ENCODE assay signal across 23 cellular contexts in genomic region chr22:32520612-32521011, GRCh38. TPM values are rescaled to one million over a fixed set of nuclear protein-coding genes. Genes with fewer than 3 reads are reported as not detected.
"Had no signal": no experiment of that assay in that cellular context is flagged by ENCODE, and none has a peak within 500 bp of the region (broad histone marks: within the 10 kb centered on the region; RNA-seq: fewer than 3 reads in every experiment).

No MANE protein-coding gene starts in this region.

- H3K4me1 Mint-ChIP-seq: IgD-negative memory B cell had no signal

- H3K27me3 Mint-ChIP-seq: IgD-negative memory B cell had no signal

- FAIRE-seq: K562, RCC 7860 had no signal

- DNase-seq: Kasumi-1, MM.1S, NCI-H1092 treated with DMSO at 0.1 percent for 48 hours, NCI-H1436 treated with DMSO at 0.1 percent for 48 hours, NCI-H1694, NCI-H187 treated with DMSO at 0.1 percent for 48 hours, NCI-H2029 treated with DMSO at 0.1 percent for 48 hours, NCI-H2171 treated with DMSO at 0.1 percent for 48 hours, NCI-H345, NCI-H446 treated with DMSO at 0.1 percent for 48 hours, NCI-H510A treated with DMSO at 0.1 percent for 48 hours, NCI-H526, Right ventricle myocardium superior, RPMI8226, SK-N-SH, SW 1271 had no signal

- H3K36me3 Mint-ChIP-seq: IgD-negative memory B cell had no signal

- H3K9me3 ChIP-seq: SK-N-SH had no signal

- H3K27ac ChIP-seq: KMS-11 had no signal

- H3K4me3 Mint-ChIP-seq: IgD-negative memory B cell had no signal

- H3K4me2 ChIP-seq: KMS-11, SK-N-SH had no signal

- ATAC-seq: K562 had no signal

- H3K9ac ChIP-seq: KMS-11, SK-N-SH had no signal

- H3K4me3 ChIP-seq: K562 had no signal

- H3K27ac Mint-ChIP-seq: IgD-negative memory B cell had no signal

RNA-seq across cellular contexts. Expression of gene BPIFC, which starts 56.4 kb away (rescaled TPM):
- total RNA-seq: HT1080, K562, M059J, Right ventricle myocardium superior, SK-MEL-5 had no signal
- polyA plus RNA-seq: IgD-negative memory B cell, K562, SK-N-SH had no signal
